11 cellular contexts compared by ENCODE assay signal in the genomic region with DNA sequence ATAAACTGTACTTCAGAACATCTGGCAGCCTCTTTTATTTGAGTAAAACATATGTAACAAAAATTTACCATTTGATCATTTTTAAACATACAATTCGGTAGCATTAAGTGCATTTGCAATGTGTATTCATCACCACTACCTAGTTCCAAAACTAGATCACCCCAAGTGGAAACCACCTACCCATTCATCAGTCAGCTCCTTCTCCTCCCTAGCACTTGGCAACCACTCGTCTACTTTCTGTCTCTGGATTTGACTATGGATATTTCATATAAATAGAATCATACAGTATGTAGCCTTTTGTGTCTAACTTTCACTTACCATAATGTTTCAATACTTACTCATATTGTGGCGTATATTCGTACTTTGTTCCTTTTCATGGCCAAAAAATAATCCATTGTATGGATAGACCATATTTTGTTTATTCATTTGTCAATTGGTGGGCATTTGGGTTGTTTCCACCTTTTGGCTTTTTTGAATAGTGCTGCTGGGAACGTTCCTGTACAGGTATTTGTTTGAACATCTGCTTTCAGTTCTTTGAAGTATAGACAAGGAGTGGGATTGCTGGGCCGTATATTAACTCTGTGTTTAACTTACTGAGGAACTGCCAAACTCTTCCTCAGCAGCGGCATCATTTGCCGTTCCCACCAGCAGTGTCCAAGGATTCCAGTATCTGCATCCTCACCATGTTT. TPM values are rescaled to one million over a fixed set of nuclear protein-coding genes. Genes with fewer than 3 reads are reported as not detected.
DNase-seq lines count a peak whose midpoint lies in the region; ATAC-seq and TF ChIP-seq lines count a peak whose summit lies in the region.
"Had no signal": no experiment of that assay in that cellular context is flagged by ENCODE, and none has a peak within 500 bp of the region (broad histone marks: within the 10 kb centered on the region; RNA-seq: fewer than 3 reads in every experiment).

No MANE protein-coding gene starts in this region.

- H2AFZ ChIP-seq in SK-N-SH (ENCODE audit: low read depth) = no peak overlapping the region

- H3K36me3 Mint-ChIP-seq in activated T-helper 2 cell treated with anti-CD3 and anti-CD28 coated beads, Interferon-gamma antibody, Interleukin-2, Interleukin-4, amounts not matched to agents 10 μg/mL and 5 μg/mL and 100 μg/mL, durations not matched to agents 14 hours and 24 hours and 36 hours (ENCODE audit: low read depth) = peaks cover 54% of the 10 kb centered on the region
- H3K36me3 Mint-ChIP-seq in stimulated activated effector memory CD8-positive, alpha-beta T cell treated with anti-CD3 and anti-CD28 coated beads, Interleukin-12 subunit alpha, Interleukin-12 subunit beta, amount 100 ng/mL, for 72 hours = peaks cover 65% of the 10 kb centered on the region

- POLR2A ChIA-PET in SK-N-SH (lab: Yijun Ruan, JAX) = interaction anchor here (0.6 kb wide), 1 partner anchor 38 kb away, joined by 3 read pairs; no protein-coding TSS in a partner anchor

- H3K9me2 ChIP-seq in SK-N-SH = no peaks in the 10 kb centered on the region

- H3F3A ChIP-seq in SK-N-SH (replicated peaks; ENCODE audit: insufficient read depth) = peaks cover 26% of the 10 kb centered on the region

- no peak for TF ChIP-seq EP300 in SK-N-SH (IDR thresholded peaks at IDR 0.05; ENCODE audit: borderline replicate concordance in 1 of 2, low read depth in 1 of 2, low read length in 1 of 2)

- H3K4me3 ChIP-seq in SK-N-SH (ENCODE audit: low read depth in 2 of 2, low read length in 1 of 2) = no peak overlapping the region

- intact Hi-C loops in activated T-helper 2 cell treated with anti-CD3 and anti-CD28 coated beads, Interferon-gamma antibody, Interleukin-2, Interleukin-4, amounts not matched to agents 10 μg/mL and 5 μg/mL and 100 μg/mL, durations not matched to agents 14 hours and 24 hours and 36 hours (cut with micrococcal nuclease) = loop anchor here (5.0 kb wide), 1 partner anchor 73 kb away; no protein-coding TSS in a partner anchor

- no peaks in the 10 kb centered on the region for H3K27me3 Mint-ChIP-seq in activated T-helper 2 cell treated with anti-CD3 and anti-CD28 coated beads, Interferon-gamma antibody, Interleukin-2, Interleukin-4, amounts not matched to agents 10 μg/mL and 5 μg/mL and 100 μg/mL, durations not matched to agents 14 hours and 24 hours and 36 hours (ENCODE audit: low read depth)

- no peaks in the 10 kb centered on the region for H3K9me3 ChIP-seq in SK-N-SH

- ATAC-seq in SK-N-SH treated with all-trans-retinoic acid at 6 μM for 48 hours (no peak), HG02763 (IDR thresholded peaks at IDR 0.05; ENCODE audit: unreplicated experiment) (peak; percentile 9)
- ATAC-seq in stimulated activated effector memory CD8-positive, alpha-beta T cell treated with anti-CD3 and anti-CD28 coated beads, Interleukin-12 subunit alpha, Interleukin-12 subunit beta, amount 100 ng/mL, for 72 hours = peak; percentile 82

- no peak overlapping the region for H3K9ac ChIP-seq in SK-N-SH

- no peak overlapping the region for H3K4me2 ChIP-seq in SK-N-SH

- H3K27me3 ChIP-seq in SK-N-SH (ENCODE audit: insufficient read depth) = no peaks in the 10 kb centered on the region

- no peak for DNase-seq in SK-N-SH
- no peak for DNase-seq in activated T-helper 2 cell treated with anti-CD3 and anti-CD28 coated beads, Interferon-gamma antibody, Interleukin-2, Interleukin-4, amounts not matched to agents 10 μg/mL and 5 μg/mL and 100 μg/mL, durations not matched to agents 14 hours and 24 hours and 36 hours (ENCODE audit: low spot score)
- no peak for DNase-seq in stimulated activated effector memory CD8-positive, alpha-beta T cell treated with anti-CD3 and anti-CD28 coated beads, Interleukin-12 subunit alpha, Interleukin-12 subunit beta, amount 100 ng/mL, for 72 hours (ENCODE audit: low spot score in 2 of 2)
- DNase-seq in COR-L47 (lab: John Stamatoyannopoulos, UW) = no peak
- no peak for DNase-seq in epidermal melanocyte (ENCODE audit: insufficient read length, low spot score)
- no peak for DNase-seq in central memory CD4-positive, alpha-beta T cell
- DNase-seq: 8988T, H9, NCI-H524 treated with DMSO at 0.1 percent for 48 hours had no signal

- peaks cover 30 to 61% of the 10 kb centered on the region in 2 experiments for H3K4me1 ChIP-seq in SK-N-SH (ENCODE audit: control insufficient read depth in 1 of 2, insufficient read depth in 2 of 2, low read depth in 1 of 2, low read length in 1 of 2)

- CTCF ChIA-PET in SK-N-SH (lab: Yijun Ruan, JAX) = interaction anchor here (0.9 to 1.2 kb wide), 3 partner anchors 74 to 369 kb away, joined by 3 read pairs; no protein-coding TSS in a partner anchor

- H3K4me3 Mint-ChIP-seq in activated T-helper 2 cell treated with anti-CD3 and anti-CD28 coated beads, Interferon-gamma antibody, Interleukin-2, Interleukin-4, amounts not matched to agents 10 μg/mL and 5 μg/mL and 100 μg/mL, durations not matched to agents 14 hours and 24 hours and 36 hours (ENCODE audit: low read depth) = no peak overlapping the region
- H3K4me3 Mint-ChIP-seq in stimulated activated effector memory CD8-positive, alpha-beta T cell treated with anti-CD3 and anti-CD28 coated beads, Interleukin-12 subunit alpha, Interleukin-12 subunit beta, amount 100 ng/mL, for 72 hours = peak overlapping the region; percentile 81
- H3K4me3 Mint-ChIP-seq: H9 had no signal

- peak overlapping the region; percentile 19 for H3K27ac Mint-ChIP-seq in activated T-helper 2 cell treated with anti-CD3 and anti-CD28 coated beads, Interferon-gamma antibody, Interleukin-2, Interleukin-4, amounts not matched to agents 10 μg/mL and 5 μg/mL and 100 μg/mL, durations not matched to agents 14 hours and 24 hours and 36 hours
- peak overlapping the region; percentile 90 for H3K27ac Mint-ChIP-seq in stimulated activated effector memory CD8-positive, alpha-beta T cell treated with anti-CD3 and anti-CD28 coated beads, Interleukin-12 subunit alpha, Interleukin-12 subunit beta, amount 100 ng/mL, for 72 hours

- H3K27ac ChIP-seq in SK-N-SH (ENCODE audit: low read depth in 2 of 2, low read length in 1 of 2) = peak overlapping the region; percentile 30 to 100; a peak in 3 of 4 replicates

- H3K4me1 Mint-ChIP-seq in activated T-helper 2 cell treated with anti-CD3 and anti-CD28 coated beads, Interferon-gamma antibody, Interleukin-2, Interleukin-4, amounts not matched to agents 10 μg/mL and 5 μg/mL and 100 μg/mL, durations not matched to agents 14 hours and 24 hours and 36 hours (ENCODE audit: low read depth) = peaks cover 42% of the 10 kb centered on the region
- H3K4me1 Mint-ChIP-seq in stimulated activated effector memory CD8-positive, alpha-beta T cell treated with anti-CD3 and anti-CD28 coated beads, Interleukin-12 subunit alpha, Interleukin-12 subunit beta, amount 100 ng/mL, for 72 hours = peaks cover 59% of the 10 kb centered on the region
- H3K4me1 Mint-ChIP-seq: H9 had no signal

- TF ChIP-seq RAD21 in SK-N-SH (IDR thresholded peaks at IDR 0.05; ENCODE audit: low read length) = no peak

- 91% methylated on average over 8 of the region's 8 CpGs for WGBS in SK-N-SH (ENCODE audit: low lambda C conversion rate)

- TF ChIP-seq CTCF in SK-N-SH (IDR thresholded peaks at IDR 0.05) = no peak

- H3K79me2 ChIP-seq in SK-N-SH (ENCODE audit: insufficient read depth) = peaks cover 19% of the 10 kb centered on the region

- no peaks in the 10 kb centered on the region for H3K9me3 Mint-ChIP-seq in activated T-helper 2 cell treated with anti-CD3 and anti-CD28 coated beads, Interferon-gamma antibody, Interleukin-2, Interleukin-4, amounts not matched to agents 10 μg/mL and 5 μg/mL and 100 μg/mL, durations not matched to agents 14 hours and 24 hours and 36 hours
- no peaks in the 10 kb centered on the region for H3K9me3 Mint-ChIP-seq in stimulated activated effector memory CD8-positive, alpha-beta T cell treated with anti-CD3 and anti-CD28 coated beads, Interleukin-12 subunit alpha, Interleukin-12 subunit beta, amount 100 ng/mL, for 72 hours
- H3K9me3 Mint-ChIP-seq: H9 had no signal

- H3K36me3 ChIP-seq in SK-N-SH (replicated peaks in 1 of 2; ENCODE audit: control insufficient read depth in 1 of 2, insufficient read depth in 2 of 2, low read length in 1 of 2) = peaks cover 34 to 38% of the 10 kb centered on the region in 2 experiments

- no peaks in the 10 kb centered on the region; the same call in 1 of the 2 replicates for H4K20me1 ChIP-seq in SK-N-SH (ENCODE audit: insufficient read depth)

TF ChIP-seq in SK-N-SH, 30 proteins besides CTCF, POLR2A, EP300 and RAD21 (continues in another document):
- TF ChIP-seq, protein P1, sequence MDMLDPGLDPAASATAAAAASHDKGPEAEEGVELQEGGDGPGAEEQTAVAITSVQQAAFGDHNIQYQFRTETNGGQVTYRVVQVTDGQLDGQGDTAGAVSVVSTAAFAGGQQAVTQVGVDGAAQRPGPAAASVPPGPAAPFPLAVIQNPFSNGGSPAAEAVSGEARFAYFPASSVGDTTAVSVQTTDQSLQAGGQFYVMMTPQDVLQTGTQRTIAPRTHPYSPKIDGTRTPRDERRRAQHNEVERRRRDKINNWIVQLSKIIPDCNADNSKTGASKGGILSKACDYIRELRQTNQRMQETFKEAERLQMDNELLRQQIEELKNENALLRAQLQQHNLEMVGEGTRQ (IDR thresholded peaks at IDR 0.05; ENCODE audit: borderline replicate concordance, low read depth, low read length) = no peak
- no peak for TF ChIP-seq EZH2phosphoT487 (IDR thresholded peaks at IDR 0.05; ENCODE audit: borderline replicate concordance, low read depth)
- TF ChIP-seq TEAD4 (IDR thresholded peaks at IDR 0.05; ENCODE audit: borderline replicate concordance, insufficient read depth) = no peak
- no peak for TF ChIP-seq NRF1 (IDR thresholded peaks at IDR 0.05; ENCODE audit: low read depth, low read length)

TF ChIP-seq in SK-N-SH treated with all-trans-retinoic acid at 6 μM for 48 hours, 23 proteins besides CTCF, POLR2A, EP300 and RAD21 (continues in another document):
- no peak for TF ChIP-seq GLIS3 (CRISPR knock-in tag; IDR thresholded peaks at IDR 0.05)
- TF ChIP-seq ZNF70 (CRISPR knock-in tag; IDR thresholded peaks at IDR 0.05) = no peak
- no peak for TF ChIP-seq PPARA (CRISPR knock-in tag; IDR thresholded peaks at IDR 0.05; ENCODE audit: borderline replicate concordance)
- no peak for TF ChIP-seq OSR1 (CRISPR knock-in tag; IDR thresholded peaks at IDR 0.05)
- TF ChIP-seq ZC3H10 (CRISPR knock-in tag; IDR thresholded peaks at IDR 0.05) = no peak
- TF ChIP-seq ARNTL (CRISPR knock-in tag; IDR thresholded peaks at IDR 0.05; ENCODE audit: borderline replicate concordance, low read depth) = no peak

RNA-seq across cellular contexts. Expression of a gene that starts 27.2 kb away (rescaled TPM):
- polyA plus RNA-seq in SK-N-SH (2012; rRNA removed) = 9.3 and 12.0 TPM in 2 replicates
- 5.1 and 9.7 TPM in 2 replicates for polyA plus RNA-seq in SK-N-SH (2012; cell fraction: cytosol; rRNA removed)
- 22.5 and 26.1 TPM in 2 replicates for polyA plus RNA-seq in SK-N-SH (2012; cell fraction: nucleus; rRNA removed)
- 20.2 and 23.8 TPM in 2 replicates for total RNA-seq in activated T-helper 2 cell treated with anti-CD3 and anti-CD28 coated beads, Interferon-gamma antibody, Interleukin-2, Interleukin-4, amounts not matched to agents 10 μg/mL and 5 μg/mL and 100 μg/mL, durations not matched to agents 14 hours and 24 hours and 36 hours
